ENCODE assay signal across 19 cellular contexts in genomic region chr19:18975864-18976263, GRCh38.
"Had no signal": no experiment of that assay in that cellular context is flagged by ENCODE, and none has a peak within 500 bp of the region (broad histone marks: within the 10 kb centered on the region; RNA-seq: fewer than 3 reads in every experiment).

No MANE protein-coding gene starts in this region.

- H3K4me3 ChIP-seq: dorsolateral prefrontal cortex, gastroesophageal sphincter, heart right ventricle, lung, psoas muscle, right lobe of liver, smooth muscle cell, transverse colon had no signal

- H3K36me3 ChIP-seq: gastroesophageal sphincter, heart right ventricle, right lobe of liver, transverse colon had no signal

- DNase-seq: activated CD4-positive, alpha-beta T cell treated with anti-CD3 and anti-CD28 coated beads, Interleukin-2, amount 10 ng/mL, durations not matched to agents 24 days and 14 days; activated CD4-positive, CD25-positive, alpha-beta regulatory T cell; activated CD8-positive, alpha-beta memory T cell treated with anti-CD3 and anti-CD28 coated beads, Interleukin-2, amount 50 U/mL, for 4 hours; activated CD8-positive, alpha-beta T cell treated with anti-CD3 and anti-CD28 coated beads, Interleukin-2, amount 10 ng/mL, durations not matched to agents 7 days and 5 days; activated effector memory CD4-positive, alpha-beta T cell treated with anti-CD3 and anti-CD28 coated beads, Interleukin-2, amount 50 U/mL, for 16 hours; activated T-cell treated with anti-CD3 and anti-CD28 coated beads, Interleukin-2, amount 50 U/mL, for 48 hours; dorsolateral prefrontal cortex; endodermal cell; erythroblast; heart right ventricle; left cardiac atrium; nephron progenitor cell; psoas muscle; right lobe of liver; stimulated activated naive CD8-positive, alpha-beta T cell treated with anti-CD3 and anti-CD28 coated beads, Interleukin-15, Interleukin-2, amounts not matched to agents 100 U/mL and 50 U/mL, for 24 hours; transverse colon had no signal

- H3K9me3 ChIP-seq: gastroesophageal sphincter, heart right ventricle, psoas muscle, right lobe of liver, transverse colon had no signal

- H3K27ac ChIP-seq: dorsolateral prefrontal cortex, gastroesophageal sphincter, heart right ventricle, psoas muscle, right lobe of liver, transverse colon had no signal
